Comparison of ENCODE assay signal across 1 cellular context in the genomic region with DNA sequence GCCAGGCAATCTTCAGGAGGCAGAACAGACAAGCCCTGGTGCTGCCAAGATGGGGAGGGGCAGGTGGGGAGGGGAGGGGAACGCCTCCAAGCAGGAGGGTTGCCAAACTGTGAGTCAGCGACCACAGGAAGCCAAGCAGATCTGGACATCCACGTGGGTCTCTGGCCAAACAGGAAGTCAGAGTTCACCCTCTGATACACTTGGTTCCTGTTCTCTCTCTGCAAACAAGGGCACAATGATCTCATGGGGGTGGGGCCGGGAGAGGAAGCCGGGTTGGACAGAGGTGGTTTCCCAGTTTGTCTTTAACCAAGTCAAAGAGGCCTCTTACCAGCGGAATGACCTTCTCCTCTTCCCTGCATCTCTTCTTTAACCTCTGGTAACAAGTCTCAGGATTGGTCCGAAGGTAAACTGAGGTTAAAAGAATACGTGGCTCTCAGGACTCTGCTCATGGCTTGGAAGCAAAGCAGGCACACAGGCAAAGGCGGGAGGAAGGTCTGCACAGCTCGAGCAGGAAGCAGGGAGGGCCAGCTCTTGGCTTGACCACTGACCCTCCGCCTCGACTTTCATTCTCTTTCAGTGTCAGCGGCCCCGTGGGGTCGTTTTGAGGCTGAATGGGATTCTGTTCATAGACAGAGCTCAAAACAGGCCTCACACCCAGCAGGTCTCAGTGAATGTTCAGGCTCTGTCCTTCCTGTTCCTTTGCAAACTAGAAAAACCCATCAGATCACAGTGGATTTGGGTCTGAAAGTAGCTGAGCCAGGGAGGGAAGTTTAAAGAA.
TF ChIP-seq lines count a peak whose summit lies in the region.

No MANE protein-coding gene starts in this region.

TF ChIP-seq in HepG2, 621 proteins besides CTCF, POLR2A, EP300 and RAD21 (continues in another document):
- no peak for TF ChIP-seq ZBTB3 (CRISPR knock-in tag; IDR thresholded peaks at IDR 0.05; ENCODE audit: borderline replicate concordance, low read depth)
- TF ChIP-seq DNMT3B (CRISPR knock-in tag; conservative IDR thresholded peaks at IDR 0.05), result peak; percentile 29; the same call in 1 of the 2 replicates
- no peak for TF ChIP-seq ZNF616 (CRISPR knock-in tag; IDR thresholded peaks at IDR 0.05; ENCODE audit: low read depth)
- no peak; the same call in 1 of the 2 replicates for TF ChIP-seq JDP2 (CRISPR knock-in tag; IDR thresholded peaks at IDR 0.05; ENCODE audit: borderline replicate concordance)
- TF ChIP-seq ZFP37 (CRISPR knock-in tag; IDR thresholded peaks at IDR 0.05; ENCODE audit: borderline replicate concordance), result peak; percentile 96
- TF ChIP-seq ZNF550 (CRISPR knock-in tag; IDR thresholded peaks at IDR 0.05; ENCODE audit: borderline replicate concordance), result no peak
- TF ChIP-seq RORA (CRISPR knock-in tag; IDR thresholded peaks at IDR 0.05), result no peak
- TF ChIP-seq, protein P1, sequence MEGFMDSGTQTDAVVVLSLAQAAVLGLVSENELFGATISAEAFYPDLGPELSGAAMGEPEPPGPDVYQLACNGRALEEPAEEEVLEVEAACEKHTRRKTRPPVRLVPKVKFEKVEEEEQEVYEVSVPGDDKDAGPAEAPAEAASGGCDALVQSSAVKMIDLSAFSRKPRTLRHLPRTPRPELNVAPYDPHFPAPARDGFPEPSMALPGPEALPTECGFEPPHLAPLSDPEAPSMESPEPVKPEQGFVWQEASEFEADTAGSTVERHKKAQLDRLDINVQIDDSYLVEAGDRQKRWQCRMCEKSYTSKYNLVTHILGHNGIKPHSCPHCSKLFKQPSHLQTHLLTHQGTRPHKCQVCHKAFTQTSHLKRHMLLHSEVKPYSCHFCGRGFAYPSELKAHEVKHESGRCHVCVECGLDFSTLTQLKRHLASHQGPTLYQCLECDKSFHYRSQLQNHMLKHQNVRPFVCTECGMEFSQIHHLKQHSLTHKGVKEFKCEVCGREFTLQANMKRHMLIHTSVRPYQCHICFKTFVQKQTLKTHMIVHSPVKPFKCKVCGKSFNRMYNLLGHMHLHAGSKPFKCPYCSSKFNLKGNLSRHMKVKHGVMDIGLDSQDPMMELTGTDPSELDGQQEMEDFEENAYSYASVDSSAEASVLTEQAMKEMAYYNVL (CRISPR knock-in tag; IDR thresholded peaks at IDR 0.05; ENCODE audit: borderline replicate concordance), result peak; percentile 96
- TF ChIP-seq ZNF556 (CRISPR knock-in tag; IDR thresholded peaks at IDR 0.05; ENCODE audit: borderline replicate concordance), result peak; percentile 80; the same call in 1 of the 2 replicates
- 0 out of 2 replicates have a peak, but pooled peaks have one; percentile 23 for TF ChIP-seq FLYWCH1 (CRISPR knock-in tag; IDR thresholded peaks at IDR 0.05)
- TF ChIP-seq, protein P2, sequence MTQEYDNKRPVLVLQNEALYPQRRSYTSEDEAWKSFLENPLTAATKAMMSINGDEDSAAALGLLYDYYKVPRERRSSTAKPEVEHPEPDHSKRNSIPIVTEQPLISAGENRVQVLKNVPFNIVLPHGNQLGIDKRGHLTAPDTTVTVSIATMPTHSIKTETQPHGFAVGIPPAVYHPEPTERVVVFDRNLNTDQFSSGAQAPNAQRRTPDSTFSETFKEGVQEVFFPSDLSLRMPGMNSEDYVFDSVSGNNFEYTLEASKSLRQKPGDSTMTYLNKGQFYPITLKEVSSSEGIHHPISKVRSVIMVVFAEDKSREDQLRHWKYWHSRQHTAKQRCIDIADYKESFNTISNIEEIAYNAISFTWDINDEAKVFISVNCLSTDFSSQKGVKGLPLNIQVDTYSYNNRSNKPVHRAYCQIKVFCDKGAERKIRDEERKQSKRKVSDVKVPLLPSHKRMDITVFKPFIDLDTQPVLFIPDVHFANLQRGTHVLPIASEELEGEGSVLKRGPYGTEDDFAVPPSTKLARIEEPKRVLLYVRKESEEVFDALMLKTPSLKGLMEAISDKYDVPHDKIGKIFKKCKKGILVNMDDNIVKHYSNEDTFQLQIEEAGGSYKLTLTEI (CRISPR knock-in tag; conservative IDR thresholded peaks at IDR 0.05), result no peak
- TF ChIP-seq MEF2D (CRISPR knock-in tag; IDR thresholded peaks at IDR 0.05), result peak; percentile 97
- TF ChIP-seq, protein P3, sequence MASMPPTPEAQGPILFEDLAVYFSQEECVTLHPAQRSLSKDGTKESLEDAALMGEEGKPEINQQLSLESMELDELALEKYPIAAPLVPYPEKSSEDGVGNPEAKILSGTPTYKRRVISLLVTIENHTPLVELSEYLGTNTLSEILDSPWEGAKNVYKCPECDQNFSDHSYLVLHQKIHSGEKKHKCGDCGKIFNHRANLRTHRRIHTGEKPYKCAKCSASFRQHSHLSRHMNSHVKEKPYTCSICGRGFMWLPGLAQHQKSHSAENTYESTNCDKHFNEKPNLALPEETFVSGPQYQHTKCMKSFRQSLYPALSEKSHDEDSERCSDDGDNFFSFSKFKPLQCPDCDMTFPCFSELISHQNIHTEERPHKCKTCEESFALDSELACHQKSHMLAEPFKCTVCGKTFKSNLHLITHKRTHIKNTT (CRISPR knock-in tag; IDR thresholded peaks at IDR 0.05), result no peak
- no peak for TF ChIP-seq ZNF562 (CRISPR knock-in tag; IDR thresholded peaks at IDR 0.05; ENCODE audit: borderline replicate concordance)
- TF ChIP-seq, protein P4, sequence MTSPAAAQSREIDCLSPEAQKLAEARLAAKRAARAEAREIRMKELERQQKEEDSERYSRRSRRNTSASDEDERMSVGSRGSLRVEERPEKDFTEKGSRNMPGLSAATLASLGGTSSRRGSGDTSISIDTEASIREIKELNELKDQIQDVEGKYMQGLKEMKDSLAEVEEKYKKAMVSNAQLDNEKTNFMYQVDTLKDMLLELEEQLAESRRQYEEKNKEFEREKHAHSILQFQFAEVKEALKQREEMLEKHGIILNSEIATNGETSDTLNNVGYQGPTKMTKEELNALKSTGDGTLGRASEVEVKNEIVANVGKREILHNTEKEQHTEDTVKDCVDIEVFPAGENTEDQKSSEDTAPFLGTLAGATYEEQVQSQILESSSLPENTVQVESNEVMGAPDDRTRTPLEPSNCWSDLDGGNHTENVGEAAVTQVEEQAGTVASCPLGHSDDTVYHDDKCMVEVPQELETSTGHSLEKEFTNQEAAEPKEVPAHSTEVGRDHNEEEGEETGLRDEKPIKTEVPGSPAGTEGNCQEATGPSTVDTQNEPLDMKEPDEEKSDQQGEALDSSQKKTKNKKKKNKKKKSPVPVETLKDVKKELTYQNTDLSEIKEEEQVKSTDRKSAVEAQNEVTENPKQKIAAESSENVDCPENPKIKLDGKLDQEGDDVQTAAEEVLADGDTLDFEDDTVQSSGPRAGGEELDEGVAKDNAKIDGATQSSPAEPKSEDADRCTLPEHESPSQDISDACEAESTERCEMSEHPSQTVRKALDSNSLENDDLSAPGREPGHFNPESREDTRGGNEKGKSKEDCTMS (CRISPR knock-in tag; conservative IDR thresholded peaks at IDR 0.05), result no peak
- TF ChIP-seq, protein P5, sequence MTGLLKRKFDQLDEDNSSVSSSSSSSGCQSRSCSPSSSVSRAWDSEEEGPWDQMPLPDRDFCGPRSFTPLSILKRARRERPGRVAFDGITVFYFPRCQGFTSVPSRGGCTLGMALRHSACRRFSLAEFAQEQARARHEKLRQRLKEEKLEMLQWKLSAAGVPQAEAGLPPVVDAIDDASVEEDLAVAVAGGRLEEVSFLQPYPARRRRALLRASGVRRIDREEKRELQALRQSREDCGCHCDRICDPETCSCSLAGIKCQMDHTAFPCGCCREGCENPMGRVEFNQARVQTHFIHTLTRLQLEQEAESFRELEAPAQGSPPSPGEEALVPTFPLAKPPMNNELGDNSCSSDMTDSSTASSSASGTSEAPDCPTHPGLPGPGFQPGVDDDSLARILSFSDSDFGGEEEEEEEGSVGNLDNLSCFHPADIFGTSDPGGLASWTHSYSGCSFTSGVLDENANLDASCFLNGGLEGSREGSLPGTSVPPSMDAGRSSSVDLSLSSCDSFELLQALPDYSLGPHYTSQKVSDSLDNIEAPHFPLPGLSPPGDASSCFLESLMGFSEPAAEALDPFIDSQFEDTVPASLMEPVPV (CRISPR knock-in tag; IDR thresholded peaks at IDR 0.05), result peak; percentile 77; the same call in 1 of the 2 replicates
- peak; percentile 57; the same call in 1 of the 2 replicates for TF ChIP-seq HNF4G (IDR thresholded peaks at IDR 0.05; ENCODE audit: borderline replicate concordance, low read depth, low read length)
- peak; percentile 71; the same call in 1 of the 2 replicates for TF ChIP-seq HNF4G (CRISPR knock-in tag; IDR thresholded peaks at IDR 0.05; ENCODE audit: borderline replicate concordance, low read depth)
- TF ChIP-seq ZNF850 (CRISPR knock-in tag; conservative IDR thresholded peaks at IDR 0.05), result no peak; the same call in 1 of the 2 replicates
- peak; percentile 57; the same call in 1 of the 2 replicates for TF ChIP-seq ZNF33B (CRISPR knock-in tag; IDR thresholded peaks at IDR 0.05)
- TF ChIP-seq HMG20B (CRISPR knock-in tag; conservative IDR thresholded peaks at IDR 0.05), result peak; percentile 70; the same call in 1 of the 2 replicates
- peak; percentile 90 for TF ChIP-seq CC2D1A (CRISPR knock-in tag; IDR thresholded peaks at IDR 0.05)
- peak; percentile 91; the same call in 1 of the 2 replicates for TF ChIP-seq TBP (CRISPR knock-in tag; IDR thresholded peaks at IDR 0.05)
- TF ChIP-seq, protein P6, sequence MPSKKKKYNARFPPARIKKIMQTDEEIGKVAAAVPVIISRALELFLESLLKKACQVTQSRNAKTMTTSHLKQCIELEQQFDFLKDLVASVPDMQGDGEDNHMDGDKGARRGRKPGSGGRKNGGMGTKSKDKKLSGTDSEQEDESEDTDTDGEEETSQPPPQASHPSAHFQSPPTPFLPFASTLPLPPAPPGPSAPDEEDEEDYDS (CRISPR knock-in tag; IDR thresholded peaks at IDR 0.05), result peak; percentile 92
- TF ChIP-seq, protein P7, sequence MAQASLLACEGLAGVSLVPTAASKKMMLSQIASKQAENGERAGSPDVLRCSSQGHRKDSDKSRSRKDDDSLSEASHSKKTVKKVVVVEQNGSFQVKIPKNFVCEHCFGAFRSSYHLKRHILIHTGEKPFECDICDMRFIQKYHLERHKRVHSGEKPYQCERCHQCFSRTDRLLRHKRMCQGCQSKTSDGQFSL (CRISPR knock-in tag; IDR thresholded peaks at IDR 0.05), result 0 out of 2 replicates have a peak, but pooled peaks have one; percentile 22
- TF ChIP-seq, protein P8, sequence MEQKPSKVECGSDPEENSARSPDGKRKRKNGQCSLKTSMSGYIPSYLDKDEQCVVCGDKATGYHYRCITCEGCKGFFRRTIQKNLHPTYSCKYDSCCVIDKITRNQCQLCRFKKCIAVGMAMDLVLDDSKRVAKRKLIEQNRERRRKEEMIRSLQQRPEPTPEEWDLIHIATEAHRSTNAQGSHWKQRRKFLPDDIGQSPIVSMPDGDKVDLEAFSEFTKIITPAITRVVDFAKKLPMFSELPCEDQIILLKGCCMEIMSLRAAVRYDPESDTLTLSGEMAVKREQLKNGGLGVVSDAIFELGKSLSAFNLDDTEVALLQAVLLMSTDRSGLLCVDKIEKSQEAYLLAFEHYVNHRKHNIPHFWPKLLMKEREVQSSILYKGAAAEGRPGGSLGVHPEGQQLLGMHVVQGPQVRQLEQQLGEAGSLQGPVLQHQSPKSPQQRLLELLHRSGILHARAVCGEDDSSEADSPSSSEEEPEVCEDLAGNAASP (CRISPR knock-in tag; IDR thresholded peaks at IDR 0.05; ENCODE audit: borderline replicate concordance), result peak; percentile 76
- no peak for TF ChIP-seq TCF7L2 (IDR thresholded peaks at IDR 0.05; ENCODE audit: low read depth, low read length)
- TF ChIP-seq KLF9 (CRISPR knock-in tag; IDR thresholded peaks at IDR 0.05; ENCODE audit: low read depth), result peak; percentile 81
- TF ChIP-seq, protein P9, sequence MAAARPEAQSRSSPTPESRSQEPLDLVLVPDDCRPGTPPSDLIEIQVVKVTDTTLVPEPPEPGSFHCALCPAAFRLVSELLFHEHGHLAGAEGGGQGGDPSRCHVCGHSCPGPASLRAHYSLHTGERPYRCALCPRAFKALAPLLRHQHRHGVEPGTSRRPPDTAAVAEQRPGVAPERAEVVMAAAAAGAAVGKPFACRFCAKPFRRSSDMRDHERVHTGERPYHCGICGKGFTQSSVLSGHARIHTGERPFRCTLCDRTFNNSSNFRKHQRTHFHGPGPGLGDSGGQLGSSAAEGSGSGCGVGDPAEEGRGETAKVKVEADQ (CRISPR knock-in tag; IDR thresholded peaks at IDR 0.05; ENCODE audit: borderline replicate concordance), result peak; percentile 36; the same call in 1 of the 2 replicates
- TF ChIP-seq, protein P10, sequence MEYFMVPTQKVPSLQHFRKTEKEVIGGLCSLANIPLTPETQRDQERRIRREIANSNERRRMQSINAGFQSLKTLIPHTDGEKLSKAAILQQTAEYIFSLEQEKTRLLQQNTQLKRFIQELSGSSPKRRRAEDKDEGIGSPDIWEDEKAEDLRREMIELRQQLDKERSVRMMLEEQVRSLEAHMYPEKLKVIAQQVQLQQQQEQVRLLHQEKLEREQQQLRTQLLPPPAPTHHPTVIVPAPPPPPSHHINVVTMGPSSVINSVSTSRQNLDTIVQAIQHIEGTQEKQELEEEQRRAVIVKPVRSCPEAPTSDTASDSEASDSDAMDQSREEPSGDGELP (IDR thresholded peaks at IDR 0.05; ENCODE audit: borderline replicate concordance, low read depth), result peak; percentile 69; the same call in 1 of the 2 replicates
- TF ChIP-seq ELF3 (CRISPR knock-in tag; IDR thresholded peaks at IDR 0.05), result peak; percentile 99
- peak; percentile 50; the same call in 1 of the 2 replicates for TF ChIP-seq SOX13 (IDR thresholded peaks at IDR 0.05)
- TF ChIP-seq SOX13 (CRISPR knock-in tag; conservative IDR thresholded peaks at IDR 0.05 in 1 of 2, IDR thresholded peaks at IDR 0.05 in 1 of 2), result peak in 1 of 2 experiments; percentile 88; a peak in 2 of 4 replicates
- peak; percentile 93 for TF ChIP-seq YEATS4 (CRISPR knock-in tag; IDR thresholded peaks at IDR 0.05; ENCODE audit: borderline replicate concordance)
- TF ChIP-seq NR2C2 (CRISPR knock-in tag; IDR thresholded peaks at IDR 0.05; ENCODE audit: borderline replicate concordance), result peak; percentile 91
- no peak for TF ChIP-seq ZNF260 (CRISPR knock-in tag; IDR thresholded peaks at IDR 0.05; ENCODE audit: borderline replicate concordance, low read depth)
- TF ChIP-seq, protein P11, sequence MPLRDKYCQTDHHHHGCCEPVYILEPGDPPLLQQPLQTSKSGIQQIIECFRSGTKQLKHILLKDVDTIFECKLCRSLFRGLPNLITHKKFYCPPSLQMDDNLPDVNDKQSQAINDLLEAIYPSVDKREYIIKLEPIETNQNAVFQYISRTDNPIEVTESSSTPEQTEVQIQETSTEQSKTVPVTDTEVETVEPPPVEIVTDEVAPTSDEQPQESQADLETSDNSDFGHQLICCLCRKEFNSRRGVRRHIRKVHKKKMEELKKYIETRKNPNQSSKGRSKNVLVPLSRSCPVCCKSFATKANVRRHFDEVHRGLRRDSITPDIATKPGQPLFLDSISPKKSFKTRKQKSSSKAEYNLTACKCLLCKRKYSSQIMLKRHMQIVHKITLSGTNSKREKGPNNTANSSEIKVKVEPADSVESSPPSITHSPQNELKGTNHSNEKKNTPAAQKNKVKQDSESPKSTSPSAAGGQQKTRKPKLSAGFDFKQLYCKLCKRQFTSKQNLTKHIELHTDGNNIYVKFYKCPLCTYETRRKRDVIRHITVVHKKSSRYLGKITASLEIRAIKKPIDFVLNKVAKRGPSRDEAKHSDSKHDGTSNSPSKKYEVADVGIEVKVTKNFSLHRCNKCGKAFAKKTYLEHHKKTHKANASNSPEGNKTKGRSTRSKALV (CRISPR knock-in tag; IDR thresholded peaks at IDR 0.05), result no peak; the same call in 1 of the 2 replicates
- TF ChIP-seq CBX5 (CRISPR knock-in tag; IDR thresholded peaks at IDR 0.05; ENCODE audit: borderline replicate concordance), result peak; percentile 71; the same call in 1 of the 2 replicates
- no peak for TF ChIP-seq ZNF383 (CRISPR knock-in tag; IDR thresholded peaks at IDR 0.05; ENCODE audit: borderline replicate concordance)
- no peak for TF ChIP-seq YY1 (IDR thresholded peaks at IDR 0.05; ENCODE audit: insufficient read depth, insufficient replicate concordance, low read depth, low read length)
- no peak for TF ChIP-seq U2AF2 (IDR thresholded peaks at IDR 0.05; ENCODE audit: low read depth, low read length)
- peak; percentile 38; the same call in 1 of the 2 replicates for TF ChIP-seq ZBTB42 (CRISPR knock-in tag; IDR thresholded peaks at IDR 0.05)
- TF ChIP-seq MYNN (CRISPR knock-in tag; IDR thresholded peaks at IDR 0.05; ENCODE audit: low read depth), result no peak
- no peak for TF ChIP-seq ZNF207 (IDR thresholded peaks at IDR 0.05; ENCODE audit: borderline replicate concordance)
